Comparison of ENCODE assay signal across 34 cellular contexts in genomic region chr2:16716051-16716450, GRCh38. TPM values are rescaled to one million over a fixed set of nuclear protein-coding genes. Genes with fewer than 3 reads are reported as not detected.
DNase-seq lines count a peak whose midpoint lies in the region; ATAC-seq and TF ChIP-seq lines count a peak whose summit lies in the region.
"Had no signal": no experiment of that assay in that cellular context is flagged by ENCODE, and none has a peak within 500 bp of the region (broad histone marks: within the 10 kb centered on the region; RNA-seq: fewer than 3 reads in every experiment).

No MANE protein-coding gene starts in this region.

- DNase-seq in A172 (ENCODE audit: low spot score): peak; percentile 38
- peak; percentile 59 for DNase-seq in LHCN-M2 (ENCODE audit: low read depth)
- DNase-seq in myocyte (ENCODE audit: low read depth): peak; percentile 81
- DNase-seq in suprapubic skin (ENCODE audit: low spot score in 2 of 2): no peak
- DNase-seq in OCI-M1 (lab: John Stamatoyannopoulos, UW): no peak
- DNase-seq: activated CD4-positive, alpha-beta T cell treated with anti-CD3 and anti-CD28 coated beads, Interleukin-2, amount 10 ng/mL, durations not matched to agents 7 days and 5 days; activated gamma-delta T cell treated with Interleukin-2 at 50 U/mL for 16 hours; activated naive CD8-positive, alpha-beta T cell treated with anti-CD3 and anti-CD28 coated beads, Interleukin-2, amount 10 ng/mL, durations not matched to agents 7 days and 5 days; activated T-cell treated with anti-CD3 and anti-CD28 coated beads, Interleukin-2, amount 50 U/mL, for 4 hours; caudate nucleus; CD8-positive, alpha-beta T cell; DMS 273 treated with DMSO at 0.1 percent for 48 hours; effector memory CD4-positive, alpha-beta T cell; EL; KBM-7; MG63; midbrain; natural killer cell; NCI-H1436; NCI-H2081; NCI-H226; NCI-H526 treated with DMSO at 0.1 percent for 48 hours; NK-92 treated with Interleukin-12 subunit alpha and Interleukin-12 subunit beta, amount 100 ng/mL, for 24 hours; SHP77; stimulated activated naive B cell treated with anti-CD40 and anti-IgM and Interleukin-4, amounts not matched to agents 10 μg/mL and 1 μg/mL and 100 μg/mL, for 72 hours; T-helper 9 cell; WERI-Rb-1 had no signal

- H3K4me1 ChIP-seq in gastroesophageal sphincter (peaks cover 0 to 6% (median 0%) of the 10 kb centered on the region in 3 donors), suprapubic skin (peaks cover 7% of the 10 kb centered on the region)
- H3K4me1 ChIP-seq: ascending aorta had no signal

- no peaks in the 10 kb centered on the region for H3K36me3 ChIP-seq in gastroesophageal sphincter
- no peaks in the 10 kb centered on the region for H3K36me3 ChIP-seq in suprapubic skin
- H3K36me3 ChIP-seq: ascending aorta, MG63, WERI-Rb-1 had no signal

- no peak for TF ChIP-seq EP300 in gastroesophageal sphincter (IDR thresholded peaks at IDR 0.05)
- no peak for TF ChIP-seq EP300 in suprapubic skin (IDR thresholded peaks at IDR 0.05)

- H3K4me3 ChIP-seq in gastroesophageal sphincter: no peak overlapping the region
- H3K4me3 ChIP-seq in suprapubic skin: no peak overlapping the region
- H3K4me3 ChIP-seq: ascending aorta, coronary artery, GM23338, MG63 had no signal

- ATAC-seq in gastroesophageal sphincter (peak; percentile 51), GM18873 (IDR thresholded peaks at IDR 0.05; ENCODE audit: low FRiP score, unreplicated experiment) (no peak), HG03457 (IDR thresholded peaks at IDR 0.05; ENCODE audit: unreplicated experiment) (no peak)
- ATAC-seq: activated T-cell treated with anti-CD3 and anti-CD28 coated beads, Interleukin-2, amount 50 U/mL, for 4 hours; CD8-positive, alpha-beta T cell; GM23338; natural killer cell; stimulated activated naive B cell treated with anti-CD40 and anti-IgM and Interleukin-4, amounts not matched to agents 10 μg/mL and 1 μg/mL and 100 μg/mL, for 72 hours had no signal

- TF ChIP-seq POLR2A in gastroesophageal sphincter (IDR thresholded peaks at IDR 0.05): no peak
- TF ChIP-seq POLR2A in suprapubic skin (IDR thresholded peaks at IDR 0.05): no peak

- TF ChIP-seq CTCF in gastroesophageal sphincter (IDR thresholded peaks at IDR 0.05): no peak
- TF ChIP-seq CTCF in suprapubic skin (IDR thresholded peaks at IDR 0.05): no peak

- no peaks in the 10 kb centered on the region for H3K9me3 ChIP-seq in gastroesophageal sphincter
- no peaks in the 10 kb centered on the region for H3K9me3 ChIP-seq in suprapubic skin
- H3K9me3 ChIP-seq: ascending aorta, MG63 had no signal

- WGBS in gastroesophageal sphincter (ENCODE audit: low coverage in 1 of 2), 2 donors: 35 to 73% methylated on average over 2 to 5 of the region's 5 CpGs
- WGBS in suprapubic skin: 55% methylated on average over 5 of the region's 5 CpGs

- no peak overlapping the region for H3K27ac ChIP-seq in gastroesophageal sphincter
- H3K27ac ChIP-seq in suprapubic skin: no peak overlapping the region
- H3K27ac ChIP-seq: ascending aorta, coronary artery, epithelial cell of prostate, WERI-Rb-1 had no signal

- H3K27me3 ChIP-seq in gastroesophageal sphincter (no peaks in the 10 kb centered on the region), suprapubic skin (no peaks in the 10 kb centered on the region)
- H3K27me3 ChIP-seq: ascending aorta had no signal

RNA-seq across cellular contexts. Expression of gene CYRIA, which starts 50.4 kb away (rescaled TPM):
- 23.7 and 25.2 TPM in 2 replicates for total RNA-seq in A172 (2014; rRNA removed; shearing (Covaris generic))
- total RNA-seq in LHCN-M2 (2014; rRNA removed) (3.5 and 4.5 TPM in 2 replicates), gastroesophageal sphincter (10 to 100 TPM in 3 of 4 donors, 1 to 10 TPM in 1; 9.3 to 20.7 (median 13.4) TPM), myocyte (6.9 and 7.6 TPM in 2 replicates), suprapubic skin (1 to 10 TPM; 1.8 to 4.0 (median 3.7) TPM)
- 2.0 TPM for polyA plus RNA-seq in LHCN-M2 (2012)
- polyA plus RNA-seq in myocyte (2012): 4.9 TPM

Comparison
In these comparisons a context has a peak if more than half of its experiments do, and no peak if none do; other contexts are left out.
1. DNase-seq: peak in A172 (single experiment), LHCN-M2 (single experiment) and myocyte (single experiment); none in suprapubic skin (0 of 2) and OCI-M1 (single experiment).